In genomic region chr11:125690006-125690405, GRCh38 we compare ENCODE assay signal across 38 cellular contexts. TPM values are rescaled to one million over a fixed set of nuclear protein-coding genes. Genes with fewer than 3 reads are reported as not detected.
"Had no signal": no experiment of that assay in that cellular context is flagged by ENCODE, and none has a peak within 500 bp of the region (broad histone marks: within the 10 kb centered on the region; RNA-seq: fewer than 3 reads in every experiment).

No MANE protein-coding gene starts in this region.

- H3K9ac ChIP-seq: KMS-11 had no signal

- H3K36me3 ChIP-seq: MG63 had no signal

- H3K27me3 ChIP-seq: MG63 had no signal

- H3K9me3 ChIP-seq: MG63 had no signal

- H3K4me2 ChIP-seq: KMS-11 had no signal

- DNase-seq: Karpas-422, Kasumi-1, MG63, MM.1S, MV-4-11, NCI-H1048, NCI-H1092, NCI-H1092 treated with DMSO at 0.1 percent for 48 hours, NCI-H1105, NCI-H1105 treated with DMSO at 0.1 percent for 48 hours, NCI-H1417, NCI-H1417 treated with DMSO at 0.1 percent for 48 hours, NCI-H1436, NCI-H1436 treated with DMSO at 0.1 percent for 48 hours, NCI-H146, NCI-H1694, NCI-H1694 treated with DMSO at 0.1 percent for 48 hours, NCI-H187, NCI-H187 treated with DMSO at 0.1 percent for 48 hours, NCI-H1930, NCI-H2029, NCI-H2029 treated with DMSO at 0.1 percent for 48 hours, NCI-H2081, NCI-H2081 treated with DMSO at 0.1 percent for 48 hours, NCI-H2107, NCI-H2171, NCI-H2171 treated with DMSO at 0.1 percent for 48 hours, NCI-H2227 treated with DMSO at 0.1 percent for 48 hours, NCI-H226, NCI-H345, NCI-H446, NCI-H446 treated with DMSO at 0.1 percent for 48 hours, NCI-H510A had no signal

- H3K27ac ChIP-seq: KMS-11 had no signal

- H3K4me3 ChIP-seq: MG63 had no signal

RNA-seq across cellular contexts. Expression of gene ACRV1, which starts 9.4 kb away (rescaled TPM):
- total RNA-seq: LHCN-M2, M059J, MCF 10A, NCI-H460 had no signal

RNA-seq across cellular contexts. Expression of gene PATE1, which starts 56.1 kb away (rescaled TPM):
- total RNA-seq: LHCN-M2, M059J, MCF 10A, NCI-H460 had no signal
